ENCODE assay signal across 1 cellular context in genomic region chr2:29293830-29294438, GRCh38.
TF ChIP-seq lines count a peak whose summit lies in the region.

No MANE protein-coding gene starts in this region.

TF ChIP-seq in HepG2, 621 proteins besides CTCF, POLR2A, EP300 and RAD21 (continued from another document):
- TF ChIP-seq E2F5 (CRISPR knock-in tag; conservative IDR thresholded peaks at IDR 0.05) (0 out of 2 replicates have a peak, but pooled peaks have one; percentile 27), HMG20A (CRISPR knock-in tag; IDR thresholded peaks at IDR 0.05; ENCODE audit: borderline replicate concordance) (no peak), TSC22D2 (CRISPR knock-in tag; IDR thresholded peaks at IDR 0.05; ENCODE audit: borderline replicate concordance) (peak; percentile 84), SP4 (CRISPR knock-in tag; IDR thresholded peaks at IDR 0.05) (no peak), ZNF678 (CRISPR knock-in tag; IDR thresholded peaks at IDR 0.05) (no peak), HNRNPK (IDR thresholded peaks at IDR 0.05; ENCODE audit: low read depth, low read length, poor library complexity, severe bottlenecking) (no peak), ZBTB40 (IDR thresholded peaks at IDR 0.05) (no peak), ZBTB40 (CRISPR knock-in tag; IDR thresholded peaks at IDR 0.05) (peak; percentile 19; the same call in 1 of the 2 replicates), HMG20B (CRISPR knock-in tag; conservative IDR thresholded peaks at IDR 0.05) (0 out of 2 replicates have a peak, but pooled peaks have one; percentile 52), SKIL (CRISPR knock-in tag; IDR thresholded peaks at IDR 0.05; ENCODE audit: borderline replicate concordance) (no peak), FOSL2 (CRISPR knock-in tag; IDR thresholded peaks at IDR 0.05) (0 out of 2 replicates have a peak, but pooled peaks have one; percentile 25), CREB1 (IDR thresholded peaks at IDR 0.05) (no peak), CREB1 (CRISPR knock-in tag; IDR thresholded peaks at IDR 0.05) (no peak), ZSCAN9 (CRISPR knock-in tag; IDR thresholded peaks at IDR 0.05; ENCODE audit: borderline replicate concordance) (peak; percentile 80), JUNB (CRISPR knock-in tag; IDR thresholded peaks at IDR 0.05; ENCODE audit: borderline replicate concordance) (no peak), ZBTB34 (CRISPR knock-in tag; IDR thresholded peaks at IDR 0.05) (no peak), ZNF777 (CRISPR knock-in tag; IDR thresholded peaks at IDR 0.05) (0 out of 2 replicates have a peak, but pooled peaks have one; percentile 33), ARNT (IDR thresholded peaks at IDR 0.05) (no peak), ARID4A (CRISPR knock-in tag; IDR thresholded peaks at IDR 0.05; ENCODE audit: borderline replicate concordance) (no peak)
- TF ChIP-seq, protein P1, sequence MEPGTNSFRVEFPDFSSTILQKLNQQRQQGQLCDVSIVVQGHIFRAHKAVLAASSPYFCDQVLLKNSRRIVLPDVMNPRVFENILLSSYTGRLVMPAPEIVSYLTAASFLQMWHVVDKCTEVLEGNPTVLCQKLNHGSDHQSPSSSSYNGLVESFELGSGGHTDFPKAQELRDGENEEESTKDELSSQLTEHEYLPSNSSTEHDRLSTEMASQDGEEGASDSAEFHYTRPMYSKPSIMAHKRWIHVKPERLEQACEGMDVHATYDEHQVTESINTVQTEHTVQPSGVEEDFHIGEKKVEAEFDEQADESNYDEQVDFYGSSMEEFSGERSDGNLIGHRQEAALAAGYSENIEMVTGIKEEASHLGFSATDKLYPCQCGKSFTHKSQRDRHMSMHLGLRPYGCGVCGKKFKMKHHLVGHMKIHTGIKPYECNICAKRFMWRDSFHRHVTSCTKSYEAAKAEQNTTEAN (CRISPR knock-in tag; conservative IDR thresholded peaks at IDR 0.05), result 0 out of 2 replicates have a peak, but pooled peaks have one; percentile 68
